In the genomic region with DNA sequence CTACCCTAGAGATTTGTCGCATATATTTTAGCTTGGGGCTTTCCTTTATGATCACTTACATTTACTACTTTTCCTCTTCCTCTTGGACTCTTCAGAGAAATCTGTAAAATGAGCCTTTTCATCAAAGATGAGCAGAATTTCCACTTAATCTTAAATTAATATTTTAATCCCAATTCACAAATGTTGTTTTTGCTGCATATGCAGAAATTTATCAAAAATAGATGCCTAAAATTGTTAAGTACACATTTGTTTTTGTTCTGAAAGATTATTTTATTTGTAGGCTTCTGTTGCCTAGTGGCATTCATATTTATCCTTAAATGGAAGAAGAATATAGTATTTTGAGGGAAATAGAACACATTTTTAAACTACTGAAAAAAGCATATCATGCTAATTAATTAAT, we compare ENCODE assay signal across 28 cellular contexts.
"Had no signal": no experiment of that assay in that cellular context is flagged by ENCODE, and none has a peak within 500 bp of the region (broad histone marks: within the 10 kb centered on the region; RNA-seq: fewer than 3 reads in every experiment).

No MANE protein-coding gene starts in this region.

- H3K27ac ChIP-seq: PC-9, RWPE1, SJCRH30 had no signal

- DNase-seq: MM.1S, MV-4-11, NCI-H1092, NCI-H1105, NCI-H1417 treated with DMSO at 0.1 percent for 48 hours, NCI-H1436 treated with DMSO at 0.1 percent for 48 hours, NCI-H1694 treated with DMSO at 0.1 percent for 48 hours, NCI-H187 treated with DMSO at 0.1 percent for 48 hours, NCI-H2029, NCI-H2081, NCI-H2171 treated with DMSO at 0.1 percent for 48 hours, NCI-H2227 treated with DMSO at 0.1 percent for 48 hours, NCI-H345, NCI-H446, NCI-H510A treated with DMSO at 0.1 percent for 48 hours, NCI-H524 treated with DMSO at 0.1 percent for 48 hours, NCI-H526 treated with DMSO at 0.1 percent for 48 hours, NCI-H774, PC-9, SHP77, SIG-M5, SJCRH30, SK-N-SH, SW 1271, T-helper 1 cell had no signal

- H3K27me3 ChIP-seq: SJCRH30 had no signal

- H3K4me1 ChIP-seq: SJCRH30 had no signal

- H3K9ac ChIP-seq: SK-N-SH had no signal

- H2AFZ ChIP-seq: PC-9 had no signal

- H3K36me3 ChIP-seq: SJCRH30 had no signal

- ATAC-seq: Panc1, Right ventricle myocardium inferior had no signal

- H3K4me2 ChIP-seq: PC-9, SK-N-SH had no signal

- H3K9me3 ChIP-seq: SJCRH30, SK-N-SH had no signal

- H3K4me3 ChIP-seq: PC-9, SJCRH30 had no signal
